ENCODE assay signal across 17 cellular contexts in genomic region chr11:120486138-120486537, GRCh38. TPM values are rescaled to one million over a fixed set of nuclear protein-coding genes. Genes with fewer than 3 reads are reported as not detected.
DNase-seq lines count a peak whose midpoint lies in the region; ATAC-seq and TF ChIP-seq lines count a peak whose summit lies in the region.
"Had no signal": no experiment of that assay in that cellular context is flagged by ENCODE, and none has a peak within 500 bp of the region (broad histone marks: within the 10 kb centered on the region; RNA-seq: fewer than 3 reads in every experiment).

No MANE protein-coding gene starts in this region.

- no peaks in the 10 kb centered on the region for H3K9me3 ChIP-seq in right atrium auricular region
- no peaks in the 10 kb centered on the region for H3K9me3 ChIP-seq in left ventricle myocardium inferior (replicated peaks)
- H3K9me3 ChIP-seq in body of pancreas: no peaks in the 10 kb centered on the region

- TF ChIP-seq POLR2A in body of pancreas (IDR thresholded peaks at IDR 0.05): no peak

- intact Hi-C loops in Right ventricle myocardium superior (cut with DNase I): no loop called here
- intact Hi-C loops in left ventricle myocardium inferior (cut with micrococcal nuclease): no loop called here
- intact Hi-C loops in left cardiac atrium (cut with DNase I): no loop called here
- intact Hi-C loops in left ventricle myocardium superior (cut with micrococcal nuclease): loop anchor here (10.0 kb wide), 1 partner anchor 51 kb away; no protein-coding TSS in a partner anchor
- intact Hi-C loops in body of pancreas (cut with DNase I): no loop called here

- H3K27me3 ChIP-seq in right atrium auricular region (no peaks in the 10 kb centered on the region), left ventricle myocardium inferior (ENCODE audit: low read depth) (no peaks in the 10 kb centered on the region), body of pancreas (no peaks in the 10 kb centered on the region)

- TF ChIP-seq CTCF in right atrium auricular region (IDR thresholded peaks at IDR 0.05): no peak
- no peak for TF ChIP-seq CTCF in left ventricle myocardium inferior (IDR thresholded peaks at IDR 0.05; ENCODE audit: borderline replicate concordance)
- no peak for TF ChIP-seq CTCF in body of pancreas (IDR thresholded peaks at IDR 0.05)

- ATAC-seq in Right ventricle myocardium superior (ENCODE audit: poor library complexity): peak; percentile 25
- no peak for ATAC-seq in left cardiac atrium
- peak; percentile 53 for ATAC-seq in left ventricle myocardium superior
- ATAC-seq in body of pancreas: no peak
- ATAC-seq: GM23338, HCT116 had no signal

- no peak overlapping the region for H3K4me3 ChIP-seq in right atrium auricular region
- H3K4me3 ChIP-seq in left ventricle myocardium inferior: no peak overlapping the region
- H3K4me3 ChIP-seq in body of pancreas: no peak overlapping the region
- H3K4me3 ChIP-seq: GM23338 had no signal

- H3K36me3 ChIP-seq in right atrium auricular region (peaks cover 55% of the 10 kb centered on the region), left ventricle myocardium inferior (peaks cover 65% of the 10 kb centered on the region), body of pancreas (replicated peaks in 1 of 2; ENCODE audit: insufficient read depth in 1 of 2, low read depth in 2 of 2) (peaks cover 0 to 12% of the 10 kb centered on the region in 2 donors)

- 94% methylated on average over 5 of the region's 5 CpGs for WGBS in body of pancreas, 2 donors

- no peak overlapping the region for H3K27ac ChIP-seq in right atrium auricular region
- peak overlapping the region; percentile 22 for H3K27ac ChIP-seq in left ventricle myocardium inferior (replicated peaks)
- H3K27ac ChIP-seq in body of pancreas: no peak overlapping the region

- DNase-seq in Right ventricle myocardium superior (no peak), right atrium auricular region (ENCODE audit: low spot score) (no peak), left ventricle myocardium inferior (no peak), left cardiac atrium (no peak), left ventricle myocardium superior (no peak), body of pancreas (no peak)
- DNase-seq: C1 segment of cervical spinal cord; Calu3; CD4-positive, alpha-beta memory T cell; DMS53; DMS79 treated with DMSO at 0.1 percent for 48 hours; GF-D8; H9 had no signal

- peaks cover 0 to 4% of the 10 kb centered on the region in 2 donors for H3K4me1 ChIP-seq in right atrium auricular region
- H3K4me1 ChIP-seq in left ventricle myocardium inferior: peaks cover 34% of the 10 kb centered on the region
- H3K4me1 ChIP-seq in body of pancreas: no peaks in the 10 kb centered on the region

RNA-seq across cellular contexts. Expression of gene GRIK4, which starts 25.4 kb away (rescaled TPM):
- total RNA-seq in Right ventricle myocardium superior: 0.11 TPM
- under 1 TPM; 0.04 to 0.30 TPM for total RNA-seq in right atrium auricular region
- 0.16 TPM for total RNA-seq in left ventricle myocardium inferior
- total RNA-seq in left cardiac atrium: under 1 TPM; 0.35 to 0.55 TPM
- 0.22 TPM for total RNA-seq in left ventricle myocardium superior
- total RNA-seq in body of pancreas: not detected
- total RNA-seq: A172; A673; Calu3; CD4-positive, alpha-beta memory T cell had no signal

Comparison
In these comparisons a context has a peak if more than half of its experiments do, and no peak if none do; other contexts are left out.
1. ATAC-seq: peak in Right ventricle myocardium superior (single experiment) and left ventricle myocardium superior (single experiment); none in left cardiac atrium (0 of 2) and body of pancreas (single experiment).